In genomic region chr11:113401718-113402117, GRCh38 we compare ENCODE assay signal across 10 cellular contexts. TPM values are rescaled to one million over a fixed set of nuclear protein-coding genes. Genes with fewer than 3 reads are reported as not detected.
A peak's percentile ranks its signal among the peaks of the same experiment; 100 is the strongest.
DNase-seq lines count a peak whose midpoint lies in the region; ATAC-seq and TF ChIP-seq lines count a peak whose summit lies in the region.
"Had no signal": no experiment of that assay in that cellular context is flagged by ENCODE, and none has a peak within 500 bp of the region (broad histone marks: within the 10 kb centered on the region; RNA-seq: fewer than 3 reads in every experiment).

No MANE protein-coding gene starts in this region.

- no peaks in the 10 kb centered on the region for H3K9me3 ChIP-seq in stomach

- H3K36me3 ChIP-seq in stomach, result no peaks in the 10 kb centered on the region

- no peaks in the 10 kb centered on the region for H3K4me1 ChIP-seq in stomach

- 4 to 33% (median 14%) methylated on average over 1 to 2 of the region's 2 CpGs for WGBS in stomach, 5 donors

- peak; percentile 45 for DNase-seq in HS-5 (ENCODE audit: low read depth)
- DNase-seq in NCI-H748 treated with DMSO at 0.1 percent for 48 hours (lab: John Stamatoyannopoulos, UW), result peak; percentile 31
- peak; percentile 23 for DNase-seq in foreskin melanocyte
- peak; percentile 72 for DNase-seq in stomach
- DNase-seq: NCI-H526 treated with DMSO at 0.1 percent for 48 hours had no signal

- no peak overlapping the region for H3K27ac ChIP-seq in stomach

- H3K4me3 ChIP-seq in stomach, result no peak overlapping the region

- no peak for TF ChIP-seq EP300 in stomach (IDR thresholded peaks at IDR 0.05)

- TF ChIP-seq CTCF in stomach (IDR thresholded peaks at IDR 0.05), result no peak

- TF ChIP-seq POLR2A in stomach (IDR thresholded peaks at IDR 0.05), result no peak

- H3K27me3 ChIP-seq in stomach, result peaks cover 0 to 2% (median 0%) of the 10 kb centered on the region in 3 donors

- intact Hi-C loops in stomach (cut with DNase I; ENCODE audit: low total_unique reads), result no loop called here

- no peak for ATAC-seq in HG03097 (IDR thresholded peaks at IDR 0.05; ENCODE audit: low FRiP score, unreplicated experiment)
- no peak for ATAC-seq in GM21619 (IDR thresholded peaks at IDR 0.05; ENCODE audit: unreplicated experiment)
- ATAC-seq in GM19395 (IDR thresholded peaks at IDR 0.05; ENCODE audit: unreplicated experiment), result no peak
- ATAC-seq in GM19467 (IDR thresholded peaks at IDR 0.05; ENCODE audit: unreplicated experiment), result no peak

RNA-seq across cellular contexts. Expression of gene ANKK1, which starts 14.1 kb away (rescaled TPM):
- total RNA-seq in stomach, result not detected
- under 1 TPM in 1 of 3 donors, not detected in 2; 0.73 TPM for polyA plus RNA-seq in stomach
- total RNA-seq: lung microvascular endothelial cell had no signal
